Comparison of ENCODE assay signal across 8 cellular contexts in genomic region chr12:66188584-66189475, GRCh38.
DNase-seq lines count a peak whose midpoint lies in the region; ATAC-seq and TF ChIP-seq lines count a peak whose summit lies in the region.

TSS of gene IRAK3 (plus strand) at chr12:66189214. CDS start at chr12:66189300, 86 bp downstream.

- peak; percentile 55 to 68 for DNase-seq in AML-193 (lab: John Stamatoyannopoulos, UW)
- DNase-seq in SKM-1 treated with dmso at 0.1 percent for 144 hours (lab: John Stamatoyannopoulos, UW; ENCODE audit: unreplicated experiment) = peak; percentile 27
- DNase-seq in cardiac fibroblast (ENCODE audit: low read depth in 2 of 2) = peak; percentile 77 to 79
- peak; percentile 57 for DNase-seq in iris pigment epithelial cell (ENCODE audit: low read depth)
- peak in 2 of 3 donors; percentile 9 to 16 for DNase-seq in stimulated activated CD4-positive, alpha-beta T cell treated with anti-CD3 and anti-CD28 coated beads, Interleukin-12 subunit alpha, Interleukin-12 subunit beta, amount 100 ng/mL, for 48 hours (ENCODE audit: low read depth in 2 of 3, low spot score in 1 of 3)
- DNase-seq in glomerular visceral epithelial cell (ENCODE audit: extremely low spot score) = no peak

- ATAC-seq in GM18867 (IDR thresholded peaks at IDR 0.05; ENCODE audit: unreplicated experiment) (peak; percentile 60), HG03066 (IDR thresholded peaks at IDR 0.05; ENCODE audit: low read depth, unreplicated experiment) (peak; percentile 57)

- H3K4me3 ChIP-seq in cardiac fibroblast (replicated peaks in 1 of 2; ENCODE audit: low read depth in 2 of 2, low read length in 2 of 2) = peak within 1 kb of the TSS; percentile 57 to 66

- no peak for TF ChIP-seq CTCF in cardiac fibroblast (IDR thresholded peaks at IDR 0.05; ENCODE audit: low read depth, low read length)
